Comparison of ENCODE assay signal across 10 cellular contexts in genomic region chr5:169161022-169161680, GRCh38.
DNase-seq lines count a peak whose midpoint lies in the region; ATAC-seq and TF ChIP-seq lines count a peak whose summit lies in the region.
"Had no signal": no experiment of that assay in that cellular context is flagged by ENCODE, and none has a peak within 500 bp of the region (broad histone marks: within the 10 kb centered on the region; RNA-seq: fewer than 3 reads in every experiment).

No MANE protein-coding gene starts in this region.

- CTCF ChIA-PET in activated CD8-positive, alpha-beta T cell treated with anti-CD3 and anti-CD28 coated beads for 36 hours (lab: Charles Lee), result interaction anchor here (0.9 to 1.1 kb wide), 2 partner anchors 9 to 118 kb away, joined by 3 read pairs; no protein-coding TSS in a partner anchor

- peaks cover 0 to 4% of the 10 kb centered on the region in 2 donors for H3K4me1 ChIP-seq in muscle layer of duodenum (ENCODE audit: control insufficient read depth in 1 of 2, insufficient read depth in 2 of 2, low read length in 2 of 2)

- no peaks in the 10 kb centered on the region for H3K36me3 Mint-ChIP-seq in T-helper 2 cell treated with Interferon-gamma antibody and Interleukin-4, amounts not matched to agents 5 μg/mL and 100 μg/mL, for 36 hours (ENCODE audit: low read depth)
- no peaks in the 10 kb centered on the region for H3K36me3 Mint-ChIP-seq in activated CD8-positive, alpha-beta T cell treated with anti-CD3 and anti-CD28 coated beads for 36 hours (ENCODE audit: low read depth)

- TF ChIP-seq CTCF in epithelial cell of esophagus (IDR thresholded peaks at IDR 0.05; ENCODE audit: insufficient read depth, low read depth, low read length, missing control alignments), result no peak
- TF ChIP-seq CTCF in activated CD8-positive, alpha-beta T cell treated with anti-CD3 and anti-CD28 coated beads for 36 hours (IDR thresholded peaks at IDR 0.05), result no peak

- peaks cover 19% of the 10 kb centered on the region for H3K9me3 Mint-ChIP-seq in T-helper 2 cell treated with Interferon-gamma antibody and Interleukin-4, amounts not matched to agents 5 μg/mL and 100 μg/mL, for 36 hours
- H3K9me3 Mint-ChIP-seq in activated CD8-positive, alpha-beta T cell treated with anti-CD3 and anti-CD28 coated beads for 36 hours, result peaks cover 15% of the 10 kb centered on the region

- H3K27me3 ChIP-seq in muscle layer of duodenum (ENCODE audit: low read depth, low read length), result no peaks in the 10 kb centered on the region

- no peak overlapping the region for H3K4me3 Mint-ChIP-seq in T-helper 2 cell treated with Interferon-gamma antibody and Interleukin-4, amounts not matched to agents 5 μg/mL and 100 μg/mL, for 36 hours
- H3K4me3 Mint-ChIP-seq in activated CD8-positive, alpha-beta T cell treated with anti-CD3 and anti-CD28 coated beads for 36 hours, result no peak overlapping the region
- H3K4me3 Mint-ChIP-seq: activated CD4-positive, alpha-beta memory T cell treated with anti-CD3 and anti-CD28 coated beads, Interleukin-2, amount 10 ng/mL, durations not matched to agents 7 days and 5 days had no signal

- no peaks in the 10 kb centered on the region for H3K27me3 Mint-ChIP-seq in T-helper 2 cell treated with Interferon-gamma antibody and Interleukin-4, amounts not matched to agents 5 μg/mL and 100 μg/mL, for 36 hours (ENCODE audit: low read depth)
- peaks cover 1% of the 10 kb centered on the region for H3K27me3 Mint-ChIP-seq in activated CD8-positive, alpha-beta T cell treated with anti-CD3 and anti-CD28 coated beads for 36 hours
- H3K27me3 Mint-ChIP-seq: activated CD4-positive, alpha-beta memory T cell treated with anti-CD3 and anti-CD28 coated beads, Interleukin-2, amount 10 ng/mL, durations not matched to agents 7 days and 5 days had no signal

- DNase-seq in A172 (ENCODE audit: low spot score) (peak; percentile 100), NCI-H226 (peak; percentile 100), epithelial cell of esophagus (ENCODE audit: low read depth) (peak; percentile 28), activated T-cell treated with anti-CD3 and anti-CD28 coated beads for 4 hours (no peak), NCI-H146 treated with DMSO at 0.1 percent for 48 hours (lab: John Stamatoyannopoulos, UW; ENCODE audit: unreplicated experiment) (no peak)
- no peak for DNase-seq in T-helper 2 cell treated with Interferon-gamma antibody and Interleukin-4, amounts not matched to agents 5 μg/mL and 100 μg/mL, for 36 hours (ENCODE audit: low spot score)
- DNase-seq in activated CD8-positive, alpha-beta T cell treated with anti-CD3 and anti-CD28 coated beads for 36 hours, result no peak
- DNase-seq: activated CD4-positive, alpha-beta memory T cell treated with anti-CD3 and anti-CD28 coated beads, Interleukin-2, amount 10 ng/mL, durations not matched to agents 7 days and 5 days; Karpas-422 had no signal

- H3K9me3 ChIP-seq in muscle layer of duodenum (ENCODE audit: control insufficient read depth in 1 of 2, low read length in 2 of 2), result peaks cover 3 to 4% of the 10 kb centered on the region in 2 donors

- H3K4me3 ChIP-seq in epithelial cell of esophagus (ENCODE audit: low read length), result no peak overlapping the region
- no peak overlapping the region for H3K4me3 ChIP-seq in muscle layer of duodenum (ENCODE audit: low read depth in 1 of 2, low read length in 2 of 2)

- H3K27ac ChIP-seq in muscle layer of duodenum (ENCODE audit: low read length), result peak overlapping the region; percentile 6

- H3K4me1 Mint-ChIP-seq in T-helper 2 cell treated with Interferon-gamma antibody and Interleukin-4, amounts not matched to agents 5 μg/mL and 100 μg/mL, for 36 hours (ENCODE audit: low read depth), result no peaks in the 10 kb centered on the region
- no peaks in the 10 kb centered on the region for H3K4me1 Mint-ChIP-seq in activated CD8-positive, alpha-beta T cell treated with anti-CD3 and anti-CD28 coated beads for 36 hours (ENCODE audit: low read depth)
- H3K4me1 Mint-ChIP-seq: activated CD4-positive, alpha-beta memory T cell treated with anti-CD3 and anti-CD28 coated beads, Interleukin-2, amount 10 ng/mL, durations not matched to agents 7 days and 5 days had no signal

- intact Hi-C loops in activated CD8-positive, alpha-beta T cell treated with anti-CD3 and anti-CD28 coated beads for 36 hours (cut with micrococcal nuclease), result no loop called here

- ATAC-seq in activated CD8-positive, alpha-beta T cell treated with anti-CD3 and anti-CD28 coated beads for 36 hours, result no peak

- no peak overlapping the region for H3K27ac Mint-ChIP-seq in T-helper 2 cell treated with Interferon-gamma antibody and Interleukin-4, amounts not matched to agents 5 μg/mL and 100 μg/mL, for 36 hours
- no peak overlapping the region for H3K27ac Mint-ChIP-seq in activated CD8-positive, alpha-beta T cell treated with anti-CD3 and anti-CD28 coated beads for 36 hours
- H3K27ac Mint-ChIP-seq: activated CD4-positive, alpha-beta memory T cell treated with anti-CD3 and anti-CD28 coated beads, Interleukin-2, amount 10 ng/mL, durations not matched to agents 7 days and 5 days had no signal

- POLR2A ChIA-PET in activated CD8-positive, alpha-beta T cell treated with anti-CD3 and anti-CD28 coated beads for 36 hours (lab: Charles Lee), result no interaction called here

- H3K36me3 ChIP-seq in muscle layer of duodenum (ENCODE audit: control insufficient read depth in 1 of 2, insufficient read depth in 2 of 2, low read length in 2 of 2), result no peaks in the 10 kb centered on the region

Comparison
In these comparisons a context has a peak if more than half of its experiments do, and no peak if none do; other contexts are left out.
1. DNase-seq: peak in A172 (single experiment), NCI-H226 (single experiment) and epithelial cell of esophagus (single experiment); none in activated T-cell treated with anti-CD3 and anti-CD28 coated beads for 4 hours (single experiment), T-helper 2 cell treated with Interferon-gamma antibody and Interleukin-4, amounts not matched to agents 5 μg/mL and 100 μg/mL, for 36 hours (single experiment), NCI-H146 treated with DMSO at 0.1 percent for 48 hours (single experiment) and activated CD8-positive, alpha-beta T cell treated with anti-CD3 and anti-CD28 coated beads for 36 hours (single experiment).